ENCODE assay signal across 2 cellular contexts in the genomic region with DNA sequence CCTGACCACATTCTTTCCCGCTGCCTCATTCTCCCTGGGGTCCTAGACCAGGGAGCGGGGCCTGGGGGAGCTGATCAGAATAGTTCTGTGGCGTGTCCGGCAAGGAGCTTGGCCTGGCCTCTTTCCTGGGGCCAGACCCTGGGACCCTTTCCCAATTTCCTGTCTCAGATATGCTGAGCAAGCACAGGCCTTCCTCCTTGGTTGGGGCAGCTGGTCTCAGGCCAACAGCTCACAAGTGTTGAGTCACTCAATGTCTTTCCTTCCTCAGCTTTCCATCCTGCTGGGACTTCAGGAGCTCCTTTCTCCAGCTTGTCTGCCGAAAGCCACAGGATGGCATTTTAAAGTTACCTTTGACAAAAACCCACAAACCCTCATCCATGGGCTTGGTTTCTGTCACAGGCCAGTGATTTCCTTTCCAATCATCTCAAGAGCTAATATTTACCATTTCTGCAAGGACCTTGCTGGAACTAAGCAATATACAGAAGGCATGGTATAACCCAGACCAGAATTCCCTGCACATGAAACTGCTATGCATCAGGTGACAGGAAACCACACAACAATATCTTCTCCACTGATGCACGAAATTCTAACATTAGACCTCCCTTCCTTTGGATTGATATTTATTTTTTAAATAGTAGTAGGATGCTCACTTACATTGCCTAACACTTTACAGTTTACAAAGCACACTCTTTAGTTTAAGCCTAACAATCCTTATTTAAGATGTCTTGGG.
TF ChIP-seq lines count a peak whose summit lies in the region.

No MANE protein-coding gene starts in this region.

TF ChIP-seq in SK-N-SH, 30 proteins besides CTCF, POLR2A, EP300 and RAD21 (continued from another document):
- TF ChIP-seq, protein P1, sequence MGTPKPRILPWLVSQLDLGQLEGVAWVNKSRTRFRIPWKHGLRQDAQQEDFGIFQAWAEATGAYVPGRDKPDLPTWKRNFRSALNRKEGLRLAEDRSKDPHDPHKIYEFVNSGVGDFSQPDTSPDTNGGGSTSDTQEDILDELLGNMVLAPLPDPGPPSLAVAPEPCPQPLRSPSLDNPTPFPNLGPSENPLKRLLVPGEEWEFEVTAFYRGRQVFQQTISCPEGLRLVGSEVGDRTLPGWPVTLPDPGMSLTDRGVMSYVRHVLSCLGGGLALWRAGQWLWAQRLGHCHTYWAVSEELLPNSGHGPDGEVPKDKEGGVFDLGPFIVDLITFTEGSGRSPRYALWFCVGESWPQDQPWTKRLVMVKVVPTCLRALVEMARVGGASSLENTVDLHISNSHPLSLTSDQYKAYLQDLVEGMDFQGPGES (IDR thresholded peaks at IDR 0.05; ENCODE audit: low read depth, low read length): no peak
- no peak for TF ChIP-seq MEF2A (IDR thresholded peaks at IDR 0.05; ENCODE audit: borderline replicate concordance, low read depth)
TF ChIP-seq in SK-N-SH: peak in this region for 2.

TF ChIP-seq in SK-N-SH treated with all-trans-retinoic acid at 6 μM for 48 hours, 23 proteins besides CTCF, POLR2A, EP300 and RAD21 (continued from another document):
- TF ChIP-seq, protein P2, sequence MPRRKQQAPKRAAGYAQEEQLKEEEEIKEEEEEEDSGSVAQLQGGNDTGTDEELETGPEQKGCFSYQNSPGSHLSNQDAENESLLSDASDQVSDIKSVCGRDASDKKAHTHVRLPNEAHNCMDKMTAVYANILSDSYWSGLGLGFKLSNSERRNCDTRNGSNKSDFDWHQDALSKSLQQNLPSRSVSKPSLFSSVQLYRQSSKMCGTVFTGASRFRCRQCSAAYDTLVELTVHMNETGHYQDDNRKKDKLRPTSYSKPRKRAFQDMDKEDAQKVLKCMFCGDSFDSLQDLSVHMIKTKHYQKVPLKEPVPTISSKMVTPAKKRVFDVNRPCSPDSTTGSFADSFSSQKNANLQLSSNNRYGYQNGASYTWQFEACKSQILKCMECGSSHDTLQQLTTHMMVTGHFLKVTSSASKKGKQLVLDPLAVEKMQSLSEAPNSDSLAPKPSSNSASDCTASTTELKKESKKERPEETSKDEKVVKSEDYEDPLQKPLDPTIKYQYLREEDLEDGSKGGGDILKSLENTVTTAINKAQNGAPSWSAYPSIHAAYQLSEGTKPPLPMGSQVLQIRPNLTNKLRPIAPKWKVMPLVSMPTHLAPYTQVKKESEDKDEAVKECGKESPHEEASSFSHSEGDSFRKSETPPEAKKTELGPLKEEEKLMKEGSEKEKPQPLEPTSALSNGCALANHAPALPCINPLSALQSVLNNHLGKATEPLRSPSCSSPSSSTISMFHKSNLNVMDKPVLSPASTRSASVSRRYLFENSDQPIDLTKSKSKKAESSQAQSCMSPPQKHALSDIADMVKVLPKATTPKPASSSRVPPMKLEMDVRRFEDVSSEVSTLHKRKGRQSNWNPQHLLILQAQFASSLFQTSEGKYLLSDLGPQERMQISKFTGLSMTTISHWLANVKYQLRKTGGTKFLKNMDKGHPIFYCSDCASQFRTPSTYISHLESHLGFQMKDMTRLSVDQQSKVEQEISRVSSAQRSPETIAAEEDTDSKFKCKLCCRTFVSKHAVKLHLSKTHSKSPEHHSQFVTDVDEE (CRISPR knock-in tag; IDR thresholded peaks at IDR 0.05): no peak
- TF ChIP-seq, protein P3, sequence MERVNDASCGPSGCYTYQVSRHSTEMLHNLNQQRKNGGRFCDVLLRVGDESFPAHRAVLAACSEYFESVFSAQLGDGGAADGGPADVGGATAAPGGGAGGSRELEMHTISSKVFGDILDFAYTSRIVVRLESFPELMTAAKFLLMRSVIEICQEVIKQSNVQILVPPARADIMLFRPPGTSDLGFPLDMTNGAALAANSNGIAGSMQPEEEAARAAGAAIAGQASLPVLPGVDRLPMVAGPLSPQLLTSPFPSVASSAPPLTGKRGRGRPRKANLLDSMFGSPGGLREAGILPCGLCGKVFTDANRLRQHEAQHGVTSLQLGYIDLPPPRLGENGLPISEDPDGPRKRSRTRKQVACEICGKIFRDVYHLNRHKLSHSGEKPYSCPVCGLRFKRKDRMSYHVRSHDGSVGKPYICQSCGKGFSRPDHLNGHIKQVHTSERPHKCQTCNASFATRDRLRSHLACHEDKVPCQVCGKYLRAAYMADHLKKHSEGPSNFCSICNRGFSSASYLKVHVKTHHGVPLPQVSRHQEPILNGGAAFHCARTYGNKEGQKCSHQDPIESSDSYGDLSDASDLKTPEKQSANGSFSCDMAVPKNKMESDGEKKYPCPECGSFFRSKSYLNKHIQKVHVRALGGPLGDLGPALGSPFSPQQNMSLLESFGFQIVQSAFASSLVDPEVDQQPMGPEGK (CRISPR knock-in tag; IDR thresholded peaks at IDR 0.05; ENCODE audit: borderline replicate concordance): no peak
- TF ChIP-seq BACH2 (CRISPR knock-in tag; IDR thresholded peaks at IDR 0.05; ENCODE audit: borderline replicate concordance): no peak
- TF ChIP-seq ZNF70 (CRISPR knock-in tag; IDR thresholded peaks at IDR 0.05): no peak
- no peak for TF ChIP-seq ZNF8 (CRISPR knock-in tag; IDR thresholded peaks at IDR 0.05)
- no peak for TF ChIP-seq ZC3H10 (CRISPR knock-in tag; IDR thresholded peaks at IDR 0.05)
- TF ChIP-seq GLIS3 (CRISPR knock-in tag; IDR thresholded peaks at IDR 0.05): no peak
- no peak for TF ChIP-seq ZNF565 (CRISPR knock-in tag; conservative IDR thresholded peaks at IDR 0.05; ENCODE audit: low read depth)
- TF ChIP-seq ESRRG (CRISPR knock-in tag; IDR thresholded peaks at IDR 0.05): no peak
- TF ChIP-seq, protein P4, sequence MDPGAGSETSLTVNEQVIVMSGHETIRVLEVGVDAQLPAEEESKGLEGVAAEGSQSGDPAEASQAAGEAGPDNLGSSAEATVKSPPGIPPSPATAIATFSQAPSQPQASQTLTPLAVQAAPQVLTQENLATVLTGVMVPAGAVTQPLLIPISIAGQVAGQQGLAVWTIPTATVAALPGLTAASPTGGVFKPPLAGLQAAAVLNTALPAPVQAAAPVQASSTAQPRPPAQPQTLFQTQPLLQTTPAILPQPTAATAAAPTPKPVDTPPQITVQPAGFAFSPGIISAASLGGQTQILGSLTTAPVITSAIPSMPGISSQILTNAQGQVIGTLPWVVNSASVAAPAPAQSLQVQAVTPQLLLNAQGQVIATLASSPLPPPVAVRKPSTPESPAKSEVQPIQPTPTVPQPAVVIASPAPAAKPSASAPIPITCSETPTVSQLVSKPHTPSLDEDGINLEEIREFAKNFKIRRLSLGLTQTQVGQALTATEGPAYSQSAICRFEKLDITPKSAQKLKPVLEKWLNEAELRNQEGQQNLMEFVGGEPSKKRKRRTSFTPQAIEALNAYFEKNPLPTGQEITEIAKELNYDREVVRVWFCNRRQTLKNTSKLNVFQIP (CRISPR knock-in tag; IDR thresholded peaks at IDR 0.05; ENCODE audit: borderline replicate concordance, low read depth): no peak
- no peak for TF ChIP-seq SNAI2 (CRISPR knock-in tag; IDR thresholded peaks at IDR 0.05)
- TF ChIP-seq, protein P5, sequence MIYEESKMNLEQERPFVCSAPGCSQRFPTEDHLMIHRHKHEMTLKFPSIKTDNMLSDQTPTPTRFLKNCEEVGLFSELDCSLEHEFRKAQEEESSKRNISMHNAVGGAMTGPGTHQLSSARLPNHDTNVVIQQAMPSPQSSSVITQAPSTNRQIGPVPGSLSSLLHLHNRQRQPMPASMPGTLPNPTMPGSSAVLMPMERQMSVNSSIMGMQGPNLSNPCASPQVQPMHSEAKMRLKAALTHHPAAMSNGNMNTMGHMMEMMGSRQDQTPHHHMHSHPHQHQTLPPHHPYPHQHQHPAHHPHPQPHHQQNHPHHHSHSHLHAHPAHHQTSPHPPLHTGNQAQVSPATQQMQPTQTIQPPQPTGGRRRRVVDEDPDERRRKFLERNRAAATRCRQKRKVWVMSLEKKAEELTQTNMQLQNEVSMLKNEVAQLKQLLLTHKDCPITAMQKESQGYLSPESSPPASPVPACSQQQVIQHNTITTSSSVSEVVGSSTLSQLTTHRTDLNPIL (CRISPR knock-in tag; IDR thresholded peaks at IDR 0.05; ENCODE audit: low read depth): no peak
- TF ChIP-seq ZFP3 (CRISPR knock-in tag; IDR thresholded peaks at IDR 0.05): no peak
- TF ChIP-seq CSDC2 (CRISPR knock-in tag; IDR thresholded peaks at IDR 0.05): no peak
